20 cellular contexts compared by ENCODE assay signal in the genomic region with DNA sequence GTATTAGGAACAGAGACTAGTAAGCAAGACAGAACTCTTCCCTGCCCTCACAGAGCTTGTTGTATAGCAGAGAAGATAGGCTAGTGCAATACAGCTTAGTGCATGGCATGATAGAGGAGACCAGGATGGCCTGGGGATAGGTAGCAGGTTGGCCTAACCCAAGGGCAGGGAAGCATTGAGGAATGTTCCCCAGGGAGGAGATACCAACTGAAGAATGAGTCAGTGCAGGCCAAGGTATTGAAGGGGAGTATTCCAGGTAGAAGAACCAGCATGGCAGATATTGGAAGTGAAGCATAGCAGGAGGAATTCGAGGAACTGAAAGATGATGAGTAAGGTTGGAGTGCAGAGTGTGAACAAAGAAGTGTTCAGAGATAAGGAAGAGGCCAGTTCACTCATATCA.
"Had no signal": no experiment of that assay in that cellular context is flagged by ENCODE, and none has a peak within 500 bp of the region (broad histone marks: within the 10 kb centered on the region; RNA-seq: fewer than 3 reads in every experiment).

No MANE protein-coding gene starts in this region.

- H2AFZ ChIP-seq: hepatocyte had no signal

- H3K36me3 ChIP-seq: prostate gland had no signal

- H3K27ac ChIP-seq: adrenal gland, epithelial cell of prostate, hepatocyte, lower lobe of right lung, prostate gland, right atrium auricular region, thyroid gland had no signal

- H3K27me3 ChIP-seq: adrenal gland, hepatocyte, right atrium auricular region, thyroid gland had no signal

- H3K79me2 ChIP-seq: hepatocyte had no signal

- H3K9me3 ChIP-seq: adrenal gland, lower lobe of right lung, prostate gland, right atrium auricular region, thyroid gland had no signal

- H3K4me1 ChIP-seq: adrenal gland, lower lobe of right lung, prostate gland, right atrium auricular region, thyroid gland had no signal

- H3K4me3 ChIP-seq: adrenal gland, hepatocyte, lower lobe of right lung, prostate gland, right atrium auricular region, thyroid gland had no signal

- H3K4me2 ChIP-seq: hepatocyte had no signal

- DNase-seq: activated B cell treated with CpG ODN at 0.5 μM for 24 hours; activated CD4-positive, alpha-beta memory T cell treated with anti-CD3 and anti-CD28 coated beads for 36 hours; activated CD4-positive, alpha-beta T cell treated with anti-CD3 and anti-CD28 coated beads for 4 hours; activated gamma-delta T cell treated with Interleukin-2 at 50 U/mL for 16 hours; activated T-cell treated with anti-CD3 and anti-CD28 coated beads for 4 hours; adrenal gland; foreskin fibroblast; lower lobe of right lung; nephron progenitor cell; occipital lobe; stimulated activated CD4-positive, alpha-beta T cell treated with anti-CD3 and anti-CD28 coated beads, Interleukin-12 subunit alpha, Interleukin-12 subunit beta, amount 100 ng/mL, for 4 hours; stimulated activated CD4-positive, alpha-beta T cell treated with anti-CD3 and anti-CD28 coated beads, Interleukin-1b, Interleukin-23, amount 100 ng/mL, for 48 hours; stimulated activated CD8-positive, alpha-beta memory T cell treated with anti-CD3 and anti-CD28 coated beads, Interleukin-4, amount 100 ng/mL, for 48 hours; stimulated activated naive CD4-positive, alpha-beta T cell; T-helper 2 cell; thyroid gland had no signal
